8 cellular contexts compared by ENCODE assay signal in the genomic region with DNA sequence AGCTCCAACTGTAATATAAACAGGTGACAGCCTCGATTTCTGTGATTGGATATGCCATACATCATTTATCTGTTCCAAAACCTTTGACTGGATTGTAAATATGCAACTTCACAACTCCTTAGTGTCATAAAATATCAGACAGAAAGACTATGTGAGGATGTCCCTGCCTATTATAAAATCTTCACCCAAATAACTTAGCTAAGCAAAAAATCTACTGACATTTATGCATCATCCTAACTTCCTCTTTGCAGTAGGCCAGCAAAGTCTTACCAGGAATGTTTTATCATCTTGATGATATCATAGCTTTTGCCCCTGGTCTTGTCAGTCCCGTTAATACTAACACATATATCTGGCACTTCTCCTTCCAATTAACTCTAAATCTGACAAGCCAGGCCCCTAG.
"Had no signal": no experiment of that assay in that cellular context is flagged by ENCODE, and none has a peak within 500 bp of the region (broad histone marks: within the 10 kb centered on the region; RNA-seq: fewer than 3 reads in every experiment).

No MANE protein-coding gene starts in this region.

- H3K27ac ChIP-seq: GM23248, HL-60 had no signal

- H2AFZ ChIP-seq: GM23248 had no signal

- ATAC-seq: HCT116 had no signal

- H3K4me1 ChIP-seq: HAP-1 had no signal

- DNase-seq: GM23248, GOT3, H7, HFFc6, KBM-7 had no signal

- H3K36me3 ChIP-seq: HAP-1 had no signal

- H3K4me3 ChIP-seq: GM23248, HAP-1 had no signal

- H3K9ac ChIP-seq: GM23248 had no signal

- H3K9me3 ChIP-seq: HAP-1 had no signal
